ENCODE assay signal across 1 cellular context in genomic region chr20:36813784-36814136, GRCh38.
TF ChIP-seq lines count a peak whose summit lies in the region.

No MANE protein-coding gene starts in this region.

TF ChIP-seq in K562, 482 proteins besides CTCF, POLR2A, EP300 and RAD21:
- TF ChIP-seq NUFIP1 (IDR thresholded peaks at IDR 0.05; ENCODE audit: partially characterized antibody) (no peak), ZBTB40 (IDR thresholded peaks at IDR 0.05) (no peak), ZBTB40 (CRISPR knock-in tag; IDR thresholded peaks at IDR 0.05) (no peak), ZC3H8 (IDR thresholded peaks at IDR 0.05) (no peak), ELK1 (CRISPR knock-in tag; IDR thresholded peaks at IDR 0.05) (no peak), FIP1L1 (IDR thresholded peaks at IDR 0.05; ENCODE audit: low read depth, low read length, poor library complexity, severe bottlenecking) (no peak), ESRRB (CRISPR knock-in tag; IDR thresholded peaks at IDR 0.05; ENCODE audit: borderline replicate concordance) (no peak), DLX4 (CRISPR knock-in tag; IDR thresholded peaks at IDR 0.05) (no peak), TFAP4 (CRISPR knock-in tag; IDR thresholded peaks at IDR 0.05; ENCODE audit: borderline replicate concordance) (no peak), ZFP36 (IDR thresholded peaks at IDR 0.05; ENCODE audit: low read depth, low read length, partially characterized antibody) (no peak), ARID2 (IDR thresholded peaks at IDR 0.05) (no peak), MXI1 (IDR thresholded peaks at IDR 0.05; ENCODE audit: low read depth, low read length) (no peak), ELK3 (CRISPR knock-in tag; IDR thresholded peaks at IDR 0.05) (no peak), TAF9B (IDR thresholded peaks at IDR 0.05; ENCODE audit: partially characterized antibody) (no peak), FOXJ3 (CRISPR knock-in tag; IDR thresholded peaks at IDR 0.05) (no peak), ZNF764 (CRISPR knock-in tag; IDR thresholded peaks at IDR 0.05; ENCODE audit: low read depth) (no peak), ZNF143 (CRISPR knock-in tag; IDR thresholded peaks at IDR 0.05) (no peak), DNMT1 (IDR thresholded peaks at IDR 0.05) (no peak)
